1 cellular context compared by ENCODE assay signal in genomic region chr5:60541980-60542379, GRCh38.
TF ChIP-seq lines count a peak whose summit lies in the region.

No MANE protein-coding gene starts in this region.

TF ChIP-seq in HepG2, 621 proteins besides CTCF, POLR2A, EP300 and RAD21 (continued from another document and continues in another):
- TF ChIP-seq AFF4 (CRISPR knock-in tag; IDR thresholded peaks at IDR 0.05): no peak
- TF ChIP-seq ZNF136 (CRISPR knock-in tag; IDR thresholded peaks at IDR 0.05; ENCODE audit: low read depth): no peak
- peak; percentile 73; the same call in 1 of the 2 replicates for TF ChIP-seq SOX5 (CRISPR knock-in tag; IDR thresholded peaks at IDR 0.05; ENCODE audit: borderline replicate concordance)
- no peak for TF ChIP-seq ZNF510 (CRISPR knock-in tag; IDR thresholded peaks at IDR 0.05; ENCODE audit: low read depth)
- peak; percentile 43; the same call in 1 of the 2 replicates for TF ChIP-seq RXRB (CRISPR knock-in tag; IDR thresholded peaks at IDR 0.05; ENCODE audit: borderline replicate concordance)
- peak; percentile 48; the same call in 1 of the 2 replicates for TF ChIP-seq RAD51 (IDR thresholded peaks at IDR 0.05; ENCODE audit: borderline replicate concordance)
- no peak for TF ChIP-seq RBFOX2 (IDR thresholded peaks at IDR 0.05; ENCODE audit: low read depth, low read length)
- TF ChIP-seq ZNF296 (CRISPR knock-in tag; conservative IDR thresholded peaks at IDR 0.05): no peak
- no peak for TF ChIP-seq FOXC1 (CRISPR knock-in tag; IDR thresholded peaks at IDR 0.05; ENCODE audit: borderline replicate concordance)
- TF ChIP-seq MIXL1 (CRISPR knock-in tag; IDR thresholded peaks at IDR 0.05): no peak
- TF ChIP-seq HOXA5 (CRISPR knock-in tag; IDR thresholded peaks at IDR 0.05): peak; percentile 33; the same call in 1 of the 2 replicates
- TF ChIP-seq GTF2F1 (IDR thresholded peaks at IDR 0.05; ENCODE audit: low read length): no peak
- TF ChIP-seq SCMH1 (CRISPR knock-in tag; IDR thresholded peaks at IDR 0.05; ENCODE audit: borderline replicate concordance): no peak
- TF ChIP-seq ZNF362 (CRISPR knock-in tag; IDR thresholded peaks at IDR 0.05; ENCODE audit: borderline replicate concordance): no peak
- TF ChIP-seq SRSF4 (IDR thresholded peaks at IDR 0.05; ENCODE audit: low read depth, low read length, poor library complexity, severe bottlenecking): no peak
- TF ChIP-seq MTA3 (CRISPR knock-in tag; IDR thresholded peaks at IDR 0.05): no peak
- no peak for TF ChIP-seq ESRRA (CRISPR knock-in tag; IDR thresholded peaks at IDR 0.05; ENCODE audit: low read depth)
- no peak for TF ChIP-seq NFKB2 (CRISPR knock-in tag; IDR thresholded peaks at IDR 0.05; ENCODE audit: borderline replicate concordance)
- peak; percentile 74 for TF ChIP-seq BHLHE40 (IDR thresholded peaks at IDR 0.05; ENCODE audit: low read length)
- TF ChIP-seq ARNTL (CRISPR knock-in tag; IDR thresholded peaks at IDR 0.05): no peak
- TF ChIP-seq TEAD2 (CRISPR knock-in tag; IDR thresholded peaks at IDR 0.05): no peak
- no peak for TF ChIP-seq SP140L (CRISPR knock-in tag; IDR thresholded peaks at IDR 0.05; ENCODE audit: borderline replicate concordance)
- TF ChIP-seq CSRNP1 (CRISPR knock-in tag; IDR thresholded peaks at IDR 0.05): no peak
- no peak for TF ChIP-seq HOXA7 (CRISPR knock-in tag; IDR thresholded peaks at IDR 0.05)
- no peak for TF ChIP-seq PBX3 (CRISPR knock-in tag; IDR thresholded peaks at IDR 0.05; ENCODE audit: borderline replicate concordance)
- TF ChIP-seq HMG20A (CRISPR knock-in tag; IDR thresholded peaks at IDR 0.05; ENCODE audit: borderline replicate concordance): peak; percentile 87
- no peak for TF ChIP-seq PAXIP1 (CRISPR knock-in tag; conservative IDR thresholded peaks at IDR 0.05)
- TF ChIP-seq USF2 (IDR thresholded peaks at IDR 0.05; ENCODE audit: low read depth, low read length): peak; percentile 80
- peak; percentile 82; the same call in 1 of the 2 replicates for TF ChIP-seq USF2 (CRISPR knock-in tag; IDR thresholded peaks at IDR 0.05; ENCODE audit: borderline replicate concordance)
- TF ChIP-seq SUZ12 (IDR thresholded peaks at IDR 0.05; ENCODE audit: low read depth, low read length): no peak
- no peak for TF ChIP-seq ZNF879 (CRISPR knock-in tag; IDR thresholded peaks at IDR 0.05)
- no peak for TF ChIP-seq SPEN (CRISPR knock-in tag; IDR thresholded peaks at IDR 0.05; ENCODE audit: low read depth)
- no peak for TF ChIP-seq ZNF646 (CRISPR knock-in tag; IDR thresholded peaks at IDR 0.05)
- no peak for TF ChIP-seq ARID3A (IDR thresholded peaks at IDR 0.05; ENCODE audit: low read depth, low read length)
- no peak for TF ChIP-seq ZSCAN31 (CRISPR knock-in tag; IDR thresholded peaks at IDR 0.05; ENCODE audit: low read depth)
- no peak for TF ChIP-seq BORCS8-MEF2B (CRISPR knock-in tag; IDR thresholded peaks at IDR 0.05)
- no peak for TF ChIP-seq TBL1XR1 (IDR thresholded peaks at IDR 0.05; ENCODE audit: borderline replicate concordance, low read length, partially characterized antibody)
- peak; percentile 94 for TF ChIP-seq CEBPB (IDR thresholded peaks at IDR 0.05; ENCODE audit: borderline replicate concordance, low read depth, low read length)
- no peak for TF ChIP-seq ZNF160 (CRISPR knock-in tag; IDR thresholded peaks at IDR 0.05)
